16 cellular contexts compared by ENCODE assay signal in the genomic region with DNA sequence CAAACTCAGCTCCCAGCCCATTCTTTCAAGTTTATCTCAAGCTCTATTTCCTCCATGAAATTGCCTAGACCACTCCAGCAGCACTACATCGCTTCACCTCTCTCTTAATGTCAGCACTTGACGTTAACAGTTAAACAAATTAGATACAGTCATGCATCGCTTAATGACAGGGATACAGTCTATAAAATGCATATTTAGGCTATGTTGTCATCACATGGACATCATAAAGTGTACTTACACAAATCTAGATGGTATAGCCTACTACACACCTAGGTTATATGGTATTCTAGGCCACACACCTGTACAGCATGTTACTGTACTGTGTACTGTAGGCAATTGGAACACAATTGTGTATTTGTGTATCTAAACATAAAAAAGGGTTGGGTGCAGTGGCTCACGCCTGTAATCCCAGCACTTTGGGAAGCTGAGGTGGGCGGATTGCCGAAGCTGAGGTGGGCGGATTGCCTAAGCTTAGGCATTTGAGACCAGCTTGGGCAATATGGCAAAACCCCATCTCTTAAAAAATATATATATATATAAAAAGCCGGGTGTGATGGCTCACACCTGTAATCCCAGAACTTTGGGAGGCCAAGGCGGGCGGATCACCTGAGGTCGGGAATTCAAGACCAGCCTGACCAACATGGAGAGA. TPM values are rescaled to one million over a fixed set of nuclear protein-coding genes. Genes with fewer than 3 reads are reported as not detected.
A peak's percentile ranks its signal among the peaks of the same experiment; 100 is the strongest.
DNase-seq lines count a peak whose midpoint lies in the region; TF ChIP-seq lines count a peak whose summit lies in the region.
"Had no signal": no experiment of that assay in that cellular context is flagged by ENCODE, and none has a peak within 500 bp of the region (broad histone marks: within the 10 kb centered on the region; RNA-seq: fewer than 3 reads in every experiment).

No MANE protein-coding gene starts in this region.

- no peaks in the 10 kb centered on the region for H3K36me3 ChIP-seq in transverse colon

- no peaks in the 10 kb centered on the region for H3K4me1 ChIP-seq in transverse colon

- no peaks in the 10 kb centered on the region for H3K27me3 ChIP-seq in transverse colon

- TF ChIP-seq POLR2A in transverse colon (IDR thresholded peaks at IDR 0.05): no peak

- peak; percentile 15 for TF ChIP-seq EP300 in transverse colon (IDR thresholded peaks at IDR 0.05; ENCODE audit: low read depth)

- no peak for TF ChIP-seq CTCF in transverse colon (IDR thresholded peaks at IDR 0.05)

- DNase-seq in DMS79 (lab: John Stamatoyannopoulos, UW) (peak; percentile 17), DMS79 treated with DMSO at 0.1 percent for 48 hours (lab: John Stamatoyannopoulos, UW) (no peak), CD1c-positive myeloid dendritic cell (ENCODE audit: extremely low spot score) (peak; percentile 30), NCI-H526 treated with DMSO at 0.1 percent for 48 hours (lab: John Stamatoyannopoulos, UW) (peak; percentile 3), transverse colon (peak; percentile 30), hypothalamus (lab: John Stamatoyannopoulos, UW) (no peak), DMS153 (lab: John Stamatoyannopoulos, UW) (no peak), NCI-H128 (lab: John Stamatoyannopoulos, UW; ENCODE audit: unreplicated experiment) (no peak)
- DNase-seq: AML-193; C1 segment of cervical spinal cord; CD8-positive, alpha-beta T cell; COR-L47; IMR-90; KBM-7 had no signal

- WGBS in transverse colon (ENCODE audit: low coverage in 1 of 2), 2 donors: 69 to 76% methylated on average over 4 to 11 of the region's 11 CpGs

- in situ Hi-C loops in transverse colon (cut with MboI; ENCODE audit: low pct_ligation_motif_present in 1 of 4, low pct_unique_long_range_greater_than_20kb in 1 of 4, low sequenced_read_pairs in 3 of 4): loop anchor here in 3 of 4 donors (25.0 kb wide), 2 partner anchors 410 to 435 kb away; no protein-coding TSS in a partner anchor

- H3K27ac ChIP-seq in transverse colon: peak overlapping the region in 2 of 4 donors; percentile 42
- H3K27ac ChIP-seq: 22Rv1 had no signal

- no peak overlapping the region for H3K4me3 ChIP-seq in transverse colon
- H3K4me3 ChIP-seq: GM12878 had no signal

- intact Hi-C loops in transverse colon (cut with DNase I; ENCODE audit: low total_unique reads): no loop called here

- no peaks in the 10 kb centered on the region for H3K9me3 ChIP-seq in transverse colon

RNA-seq across cellular contexts. Expression of a gene that starts 13.3 kb away (rescaled TPM):
- 100 to 1,000 TPM; 110 to 248 (median 127) TPM for total RNA-seq in transverse colon

Comparison
In these comparisons a context has a peak if more than half of its experiments do, and no peak if none do; other contexts are left out.
1. DNase-seq: peak in DMS79 (single experiment), CD1c-positive myeloid dendritic cell (single experiment), NCI-H526 treated with DMSO at 0.1 percent for 48 hours (single experiment) and transverse colon (single experiment); none in DMS79 treated with DMSO at 0.1 percent for 48 hours (single experiment), hypothalamus (0 of 51), DMS153 (single experiment) and NCI-H128 (single experiment).